20 cellular contexts compared by ENCODE assay signal in the genomic region with DNA sequence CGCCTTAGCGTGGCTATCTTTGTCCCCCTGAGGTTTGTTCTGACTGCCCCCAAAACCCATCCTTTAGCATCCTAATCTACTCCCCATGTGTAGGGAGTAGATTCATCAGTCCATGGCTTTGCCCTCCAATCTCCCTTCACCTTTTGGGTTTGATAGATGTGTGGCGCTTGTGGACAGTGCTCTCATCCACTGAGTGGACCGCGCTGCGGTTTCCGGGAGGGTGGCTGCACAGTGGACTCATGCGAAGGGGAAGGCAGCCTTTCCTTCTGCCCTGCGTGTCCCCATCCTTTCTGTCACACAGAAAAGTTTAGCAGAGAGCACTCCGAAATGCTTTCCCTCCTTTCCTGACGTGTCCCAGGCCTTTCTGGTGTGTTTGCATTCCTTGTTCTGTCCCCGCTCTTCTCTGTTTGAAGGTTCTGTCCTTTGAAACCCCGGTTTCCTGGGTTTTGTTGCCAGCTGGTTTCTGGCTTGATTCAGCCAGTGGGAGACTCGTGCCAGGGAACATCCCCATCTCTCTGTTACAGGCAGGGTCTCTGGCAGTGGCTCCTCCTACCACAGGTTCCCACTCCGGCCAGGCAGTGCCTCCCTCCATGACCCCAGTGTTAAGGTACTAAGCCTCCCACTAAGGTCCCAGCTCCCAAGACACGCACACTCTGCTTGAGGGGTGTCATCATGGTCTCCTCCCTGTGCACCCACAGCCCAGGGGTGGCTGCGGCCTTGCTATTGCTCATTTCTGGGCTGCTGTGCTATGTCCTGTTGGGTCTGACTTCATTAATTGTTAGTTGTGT.
DNase-seq lines count a peak whose midpoint lies in the region; ATAC-seq, FAIRE-seq and TF ChIP-seq lines count a peak whose summit lies in the region.
"Had no signal": no experiment of that assay in that cellular context is flagged by ENCODE, and none has a peak within 500 bp of the region (broad histone marks: within the 10 kb centered on the region; RNA-seq: fewer than 3 reads in every experiment).

No MANE protein-coding gene starts in this region.

- H4K20me1 ChIP-seq in K562 (replicated peaks; ENCODE audit: control insufficient read depth, insufficient read depth, low read length), result no peaks in the 10 kb centered on the region
- H4K20me1 ChIP-seq in osteoblast (ENCODE audit: insufficient read depth, low read length), result no peaks in the 10 kb centered on the region

- WGBS in K562 (ENCODE audit: insufficient coverage, low coverage, missing lambda C conversion rate), result 4% methylated on average over 17 of the region's 17 CpGs
- WGBS in gastroesophageal sphincter (ENCODE audit: low coverage in 1 of 2), 2 donors, result 71 to 78% methylated on average over 9 to 13 of the region's 17 CpGs

- no peak for FAIRE-seq in K562 (lab: Jason Lieb, UNC)
- FAIRE-seq: A549, G401.6, GM12892, H54 had no signal

- H3K9ac ChIP-seq in K562 (ENCODE audit: insufficient read depth in 1 of 2, low read depth in 2 of 2, low read length in 2 of 2), result no peak overlapping the region

- H3K4me2 ChIP-seq in K562 (ENCODE audit: insufficient read depth, low read length) (no peak overlapping the region), osteoblast (ENCODE audit: insufficient read depth, low read length) (no peak overlapping the region)
- H3K4me2 ChIP-seq: A549 had no signal

- H2AFZ ChIP-seq in K562 (ENCODE audit: low read depth, low read length), result no peak overlapping the region
- no peak overlapping the region for H2AFZ ChIP-seq in osteoblast (ENCODE audit: low read length)

- intact Hi-C loops in K562 (cut with micrococcal nuclease), result no loop called here

- TF ChIP-seq EP300 in K562 (IDR thresholded peaks at IDR 0.05; ENCODE audit: low read length), result no peak
- TF ChIP-seq EP300 in gastroesophageal sphincter (IDR thresholded peaks at IDR 0.05), result no peak

- H3K4me1 ChIP-seq in K562 (replicated peaks in 1 of 2; ENCODE audit: control insufficient read depth in 2 of 2, insufficient read depth in 2 of 2, low read length in 2 of 2) (no peaks in the 10 kb centered on the region), gastroesophageal sphincter (peaks cover 0 to 9% (median 0%) of the 10 kb centered on the region in 3 donors), osteoblast (ENCODE audit: insufficient read depth, low read length) (no peaks in the 10 kb centered on the region)
- H3K4me1 ChIP-seq: A549, Caco-2, HAP-1 had no signal

- no peaks in the 10 kb centered on the region for H3K9me1 ChIP-seq in K562 (ENCODE audit: control insufficient read depth, insufficient read depth, low read length)

- ATAC-seq in K562, result peak; percentile 50
- ATAC-seq in gastroesophageal sphincter, result peak; percentile 55
- ATAC-seq: A549; CD8-positive, alpha-beta T cell had no signal

- peaks cover 0 to 20% of the 10 kb centered on the region in 2 experiments; a peak in 3 of 5 replicates for H3K27me3 ChIP-seq in K562 (ENCODE audit: control insufficient read depth in 2 of 2, insufficient read depth in 2 of 2, low read length in 2 of 2)
- no peaks in the 10 kb centered on the region for H3K27me3 ChIP-seq in gastroesophageal sphincter
- H3K27me3 ChIP-seq in osteoblast (ENCODE audit: insufficient read depth, low read length), result no peaks in the 10 kb centered on the region

- no peak for TF ChIP-seq RAD21 in K562 (CRISPR knock-in tag; conservative IDR thresholded peaks at IDR 0.05 in 1 of 2, IDR thresholded peaks at IDR 0.05 in 1 of 2)

- TF ChIP-seq POLR2A in K562 (conservative IDR thresholded peaks at IDR 0.05) (no peak), gastroesophageal sphincter (IDR thresholded peaks at IDR 0.05) (no peak)

- H3K36me3 ChIP-seq in K562 (ENCODE audit: control insufficient read depth, insufficient read depth, low read length) (no peaks in the 10 kb centered on the region), gastroesophageal sphincter (no peaks in the 10 kb centered on the region), osteoblast (ENCODE audit: insufficient read depth, low read length) (no peaks in the 10 kb centered on the region)
- H3K36me3 ChIP-seq: HAP-1 had no signal

- H3K79me2 ChIP-seq in K562 (ENCODE audit: control insufficient read depth, insufficient read depth, low read length) (no peaks in the 10 kb centered on the region), osteoblast (ENCODE audit: insufficient read depth, low read length) (no peaks in the 10 kb centered on the region)

- no TSS peak for BruUV-seq in K562 (replicated peaks; lab: Mats Ljungman, UMichigan)

- H3K4me3 ChIP-seq in K562 (no peak overlapping the region), gastroesophageal sphincter (no peak overlapping the region), osteoblast (ENCODE audit: insufficient read depth, low read length) (no peak overlapping the region)
- H3K4me3 ChIP-seq: A549, HAP-1 had no signal

- CTCF ChIA-PET in K562 (lab: Yijun Ruan, JAX; ENCODE audit: low intra/inter-chr PET ratio), result no interaction called here

- no peak for TF ChIP-seq CTCF in K562 (IDR thresholded peaks at IDR 0.05 in 2 of 3, conservative IDR thresholded peaks at IDR 0.05 in 1 of 3; ENCODE audit: insufficient read depth in 2 of 3, low read depth in 1 of 3, low read length in 3 of 3)
- TF ChIP-seq CTCF in gastroesophageal sphincter (IDR thresholded peaks at IDR 0.05), result no peak
- TF ChIP-seq CTCF in osteoblast (IDR thresholded peaks at IDR 0.05; ENCODE audit: extremely low read depth, low read depth, low read length), result no peak

- H3K27ac ChIP-seq in K562 (ENCODE audit: extremely low read depth, low read depth, low read length) (no peak overlapping the region), gastroesophageal sphincter (peak overlapping the region in 1 of 4 donors; percentile 16), osteoblast (ENCODE audit: low read depth, low read length) (no peak overlapping the region)
- H3K27ac ChIP-seq: A549 had no signal

- no peak for DNase-seq in K562 (ENCODE audit: extremely low read depth in 1 of 4, low spot score in 3 of 4)
- peak; percentile 6 for DNase-seq in osteoblast (ENCODE audit: insufficient read length, low spot score, missing footprints)
- no peak for DNase-seq in midbrain (lab: John Stamatoyannopoulos, UW)
- no peak for DNase-seq in effector CD8-positive, alpha-beta T cell (lab: John Stamatoyannopoulos, UW)
- no peak for DNase-seq in NCI-H446 treated with DMSO at 0.1 percent for 48 hours (lab: John Stamatoyannopoulos, UW)
- DNase-seq: 8988T; C1 segment of cervical spinal cord; Caco-2; CD4-positive, CD25-positive, alpha-beta regulatory T cell; CD8-positive, alpha-beta T cell; DMS153; DND-41; GOT3; HFFc6 had no signal

- H3K9me3 ChIP-seq in K562 (replicated peaks; ENCODE audit: control insufficient read depth, insufficient read depth, low read depth, low read length) (no peaks in the 10 kb centered on the region), gastroesophageal sphincter (peaks cover 0 to 10% (median 0%) of the 10 kb centered on the region in 3 donors), osteoblast (ENCODE audit: low read depth, low read length) (no peaks in the 10 kb centered on the region)
- H3K9me3 ChIP-seq: HAP-1 had no signal

- in situ Hi-C loops in K562 (cut with MboI), result no loop called here

- POLR2A ChIA-PET in K562 (lab: Yijun Ruan, JAX), result no interaction called here

TF ChIP-seq in K562, 482 proteins besides CTCF, POLR2A, EP300 and RAD21:
- TF ChIP-seq, protein P1, sequence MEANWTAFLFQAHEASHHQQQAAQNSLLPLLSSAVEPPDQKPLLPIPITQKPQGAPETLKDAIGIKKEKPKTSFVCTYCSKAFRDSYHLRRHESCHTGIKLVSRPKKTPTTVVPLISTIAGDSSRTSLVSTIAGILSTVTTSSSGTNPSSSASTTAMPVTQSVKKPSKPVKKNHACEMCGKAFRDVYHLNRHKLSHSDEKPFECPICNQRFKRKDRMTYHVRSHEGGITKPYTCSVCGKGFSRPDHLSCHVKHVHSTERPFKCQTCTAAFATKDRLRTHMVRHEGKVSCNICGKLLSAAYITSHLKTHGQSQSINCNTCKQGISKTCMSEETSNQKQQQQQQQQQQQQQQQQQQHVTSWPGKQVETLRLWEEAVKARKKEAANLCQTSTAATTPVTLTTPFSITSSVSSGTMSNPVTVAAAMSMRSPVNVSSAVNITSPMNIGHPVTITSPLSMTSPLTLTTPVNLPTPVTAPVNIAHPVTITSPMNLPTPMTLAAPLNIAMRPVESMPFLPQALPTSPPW (CRISPR knock-in tag; IDR thresholded peaks at IDR 0.05), result no peak
- TF ChIP-seq SNIP1 (IDR thresholded peaks at IDR 0.05; ENCODE audit: low read depth) (no peak), SETDB1 (IDR thresholded peaks at IDR 0.05; ENCODE audit: low read length) (no peak), ZNF217 (CRISPR knock-in tag; IDR thresholded peaks at IDR 0.05) (no peak)
